Comparison of ENCODE assay signal across 9 cellular contexts in genomic region chr10:70671619-70672164, GRCh38. TPM values are rescaled to one million over a fixed set of nuclear protein-coding genes. Genes with fewer than 3 reads are reported as not detected.
DNase-seq lines count a peak whose midpoint lies in the region; ATAC-seq, FAIRE-seq and TF ChIP-seq lines count a peak whose summit lies in the region.
"Had no signal": no experiment of that assay in that cellular context is flagged by ENCODE, and none has a peak within 500 bp of the region (broad histone marks: within the 10 kb centered on the region; RNA-seq: fewer than 3 reads in every experiment).

No MANE protein-coding gene starts in this region.

- H3K4me3 Mint-ChIP-seq in central memory CD8-positive, alpha-beta T cell: peak overlapping the region; percentile 73
- peak overlapping the region; percentile 62 for H3K4me3 Mint-ChIP-seq in mesothelial cell of epicardium

- no peaks in the 10 kb centered on the region for H3K36me3 Mint-ChIP-seq in central memory CD8-positive, alpha-beta T cell (ENCODE audit: insufficient read depth)
- H3K36me3 Mint-ChIP-seq in mesothelial cell of epicardium: no peaks in the 10 kb centered on the region

- H3K4me1 ChIP-seq in HepG2 (ENCODE audit: insufficient read depth, low read length): no peaks in the 10 kb centered on the region
- peaks cover 0 to 5% (median 0%) of the 10 kb centered on the region in 4 donors for H3K4me1 ChIP-seq in right lobe of liver
- no peaks in the 10 kb centered on the region for H3K4me1 ChIP-seq in urinary bladder (ENCODE audit: insufficient read depth)

- H2AFZ ChIP-seq in HepG2 (ENCODE audit: low read length): no peak overlapping the region

- no peak overlapping the region for H3K9ac ChIP-seq in HepG2 (ENCODE audit: insufficient read depth, low read depth, low read length)

- H3K9me3 ChIP-seq in HepG2 (ENCODE audit: low read length) (no peaks in the 10 kb centered on the region), right lobe of liver (no peaks in the 10 kb centered on the region)

- ATAC-seq in HepG2 (no peak), right lobe of liver (no peak), HG02870 (IDR thresholded peaks at IDR 0.05; ENCODE audit: unreplicated experiment) (no peak), HG03378 (IDR thresholded peaks at IDR 0.05; ENCODE audit: unreplicated experiment) (no peak)
- no peak for ATAC-seq in central memory CD8-positive, alpha-beta T cell (replicated peaks; ENCODE audit: extremely low read depth, poor library complexity, severe bottlenecking)

- in situ Hi-C loops in HepG2 (cut with HindIII; ENCODE audit: extremely low pct_ligation_motif_present, low pct_unique_long_range_greater_than_20kb): no loop called here

- FAIRE-seq in HepG2 (lab: Jason Lieb, UNC): no peak

- CTCF ChIA-PET in HepG2 (lab: Yijun Ruan, JAX; ENCODE audit: low intra/inter-chr PET ratio, low total read pairs): no interaction called here

- no peaks in the 10 kb centered on the region for H3K36me3 ChIP-seq in HepG2 (replicated peaks in 1 of 2; ENCODE audit: control insufficient read depth in 1 of 2, insufficient read depth in 2 of 2, low read length in 2 of 2)
- no peaks in the 10 kb centered on the region for H3K36me3 ChIP-seq in right lobe of liver
- no peaks in the 10 kb centered on the region for H3K36me3 ChIP-seq in urinary bladder (ENCODE audit: insufficient read depth)

- POLR2A ChIA-PET in HepG2 (lab: Yijun Ruan, JAX): no interaction called here

- H3K27ac ChIP-seq in HepG2 (ENCODE audit: extremely low read length, insufficient read depth, low read length) (no peak overlapping the region), right lobe of liver (no peak overlapping the region), urinary bladder (ENCODE audit: low read depth) (no peak overlapping the region)

- peaks cover 2 to 21% of the 10 kb centered on the region in 2 experiments for H3K27me3 ChIP-seq in HepG2 (ENCODE audit: control insufficient read depth in 1 of 2, insufficient read depth in 2 of 2, low read length in 2 of 2)
- no peaks in the 10 kb centered on the region for H3K27me3 ChIP-seq in right lobe of liver

- TF ChIP-seq EP300 in HepG2 (IDR thresholded peaks at IDR 0.05; ENCODE audit: low read depth in 2 of 2, low read length in 2 of 2) (no peak), HepG2 (CRISPR knock-in tag; IDR thresholded peaks at IDR 0.05; ENCODE audit: borderline replicate concordance) (no peak)

- TF ChIP-seq CTCF in HepG2 (CRISPR knock-in tag; IDR thresholded peaks at IDR 0.05) (no peak), right lobe of liver (IDR thresholded peaks at IDR 0.05) (no peak), mesothelial cell of epicardium (IDR thresholded peaks at IDR 0.05; ENCODE audit: unreplicated experiment) (no peak)

- DNase-seq in HepG2 (ENCODE audit: low spot score): no peak
- DNase-seq in right lobe of liver: no peak
- DNase-seq in central memory CD8-positive, alpha-beta T cell (ENCODE audit: low spot score in 2 of 2): no peak
- no peak for DNase-seq in mesothelial cell of epicardium (ENCODE audit: low spot score in 2 of 2, unreplicated experiment in 2 of 2)
- DNase-seq in NAMALWA (ENCODE audit: low spot score): no peak

- no peaks in the 10 kb centered on the region for H3K9me3 Mint-ChIP-seq in central memory CD8-positive, alpha-beta T cell
- H3K9me3 Mint-ChIP-seq in mesothelial cell of epicardium: peaks cover 8% of the 10 kb centered on the region

- no peak overlapping the region for H3K4me3 ChIP-seq in HepG2 (replicated peaks in 1 of 3; ENCODE audit: insufficient read depth in 1 of 3, low read depth in 2 of 3, low read length in 3 of 3)
- peak overlapping the region in 1 of 3 donors; percentile 32 for H3K4me3 ChIP-seq in right lobe of liver
- H3K4me3 ChIP-seq in urinary bladder (ENCODE audit: low read depth, low read length): peak overlapping the region; percentile 45

- BruUV-seq in HepG2 (replicated peaks; lab: Mats Ljungman, UMichigan): no TSS peak

- H3K27ac Mint-ChIP-seq in central memory CD8-positive, alpha-beta T cell (ENCODE audit: low read depth): no peak overlapping the region
- no peak overlapping the region for H3K27ac Mint-ChIP-seq in mesothelial cell of epicardium
- H3K27ac Mint-ChIP-seq: activated naive CD4-positive, alpha-beta T cell treated with anti-CD3 and anti-CD28 coated beads, Interleukin-2, amount 50 U/mL, for 72 hours had no signal

- no peaks in the 10 kb centered on the region for H3K79me2 ChIP-seq in HepG2 (ENCODE audit: insufficient read depth, low read length)

- peaks cover 7% of the 10 kb centered on the region for H3K4me1 Mint-ChIP-seq in central memory CD8-positive, alpha-beta T cell
- peaks cover 9% of the 10 kb centered on the region for H3K4me1 Mint-ChIP-seq in mesothelial cell of epicardium

- WGBS in HepG2 (ENCODE audit: low lambda C conversion rate): 8% methylated on average over 5 of the region's 5 CpGs
- 14% methylated on average over 5 of the region's 5 CpGs for WGBS in right lobe of liver (ENCODE audit: insufficient coverage, low coverage, low lambda C conversion rate, missing lambda C conversion rate)
- WGBS in urinary bladder: 17% methylated on average over 5 of the region's 5 CpGs

- no peak for TF ChIP-seq RAD21 in HepG2 (CRISPR knock-in tag; IDR thresholded peaks at IDR 0.05)

- peaks cover 62% of the 10 kb centered on the region for H3K27me3 Mint-ChIP-seq in central memory CD8-positive, alpha-beta T cell
- peaks cover 71% of the 10 kb centered on the region for H3K27me3 Mint-ChIP-seq in mesothelial cell of epicardium (ENCODE audit: low read depth)

- intact Hi-C loops in HepG2 (cut with micrococcal nuclease; ENCODE audit: unreplicated experiment): loop anchor here (10.0 kb wide), 1 partner anchor 117 kb away; no protein-coding TSS in a partner anchor
- intact Hi-C loops in right lobe of liver (cut with DNase I): no loop called here

- H3K4me2 ChIP-seq in HepG2 (ENCODE audit: low read depth, low read length): peak overlapping the region; percentile 42

- TF ChIP-seq POLR2A in HepG2 (IDR thresholded peaks at IDR 0.05; ENCODE audit: insufficient read depth in 1 of 2, low read depth in 2 of 2, low read length in 2 of 2) (no peak), right lobe of liver (IDR thresholded peaks at IDR 0.05) (no peak)

- H4K20me1 ChIP-seq in HepG2 (ENCODE audit: insufficient read depth, low read length): no peaks in the 10 kb centered on the region

TF ChIP-seq in HepG2, 621 proteins besides CTCF, POLR2A, EP300 and RAD21:
- TF ChIP-seq KAT7 (CRISPR knock-in tag; IDR thresholded peaks at IDR 0.05; ENCODE audit: borderline replicate concordance): no peak
- peak; percentile 87 for TF ChIP-seq ZNF629 (CRISPR knock-in tag; conservative IDR thresholded peaks at IDR 0.05)

RNA-seq across cellular contexts. Expression of gene ADAMTS14, which starts 0.6 kb away (rescaled TPM):
- total RNA-seq in HepG2 (2016; rRNA removed; fragmentation: Illumina TruSeq; extraction: Trizol) (0.04 TPM in 1 of 2 replicates, not detected in the other), right lobe of liver (under 1 TPM; 0.06 to 0.18 (median 0.11) TPM), mesothelial cell of epicardium (3.2 to 4.1 TPM (median 3.9 TPM) in 3 replicates), urinary bladder (13.7 TPM)
- total RNA-seq in HepG2 (2016; cell fraction: cytosol; rRNA removed; fragmentation: Illumina TruSeq; extraction: Trizol; ENCODE audit: low read depth): not detected in 2 replicates
- 0.04 TPM in 1 of 2 replicates, not detected in the other for total RNA-seq in HepG2 (2016; cell fraction: insoluble cytoplasmic fraction; rRNA removed; fragmentation: Illumina TruSeq; extraction: Trizol)
- total RNA-seq in HepG2 (2016; cell fraction: membrane; rRNA removed; fragmentation: Illumina TruSeq; extraction: Trizol): not detected in 2 replicates
- 0.09 TPM in 1 of 2 replicates, not detected in the other for total RNA-seq in HepG2 (2016; cell fraction: nucleus; rRNA removed; fragmentation: Illumina TruSeq; extraction: Trizol)
- polyA plus RNA-seq in HepG2 (2011; rRNA removed) (0.07 and 0.10 TPM in 2 replicates), urinary bladder (0.46 TPM)
- 0.03 and 0.04 TPM in 2 replicates for polyA plus RNA-seq in HepG2 (2011; cell fraction: cytosol; rRNA removed)
- 0.62 and 0.80 TPM in 2 replicates for polyA plus RNA-seq in HepG2 (2011; cell fraction: nucleus; rRNA removed)
- 0.03 TPM in 1 of 2 replicates, not detected in the other for polyA plus RNA-seq in HepG2 (2012)
- polyA plus RNA-seq in HepG2 (2016; cell fraction: cytosol; fragmentation: Illumina TruSeq; extraction: Trizol; ENCODE audit: low read depth): not detected in 2 replicates
- polyA plus RNA-seq in HepG2 (2016; cell fraction: insoluble cytoplasmic fraction; fragmentation: Illumina TruSeq; extraction: Trizol; ENCODE audit: low read depth): 0.04 TPM in 1 of 2 replicates, not detected in the other
- not detected in 2 replicates for polyA plus RNA-seq in HepG2 (2016; cell fraction: membrane; fragmentation: Illumina TruSeq; extraction: Trizol; ENCODE audit: low read depth)
- 0.38 and 0.41 TPM in 2 replicates for polyA plus RNA-seq in HepG2 (2016; cell fraction: nucleus; fragmentation: Illumina TruSeq; extraction: Trizol; ENCODE audit: insufficient read depth, low read depth)
- 0.08 and 0.09 TPM in 2 replicates for polyA minus RNA-seq in HepG2 (2011; rRNA and poly(A)+ RNA removed; ENCODE audit: low replicate concordance)
- 0.10 TPM in 1 of 2 replicates, not detected in the other for polyA minus RNA-seq in HepG2 (2011; cell fraction: cytosol; rRNA and poly(A)+ RNA removed)
- 0.13 and 0.25 TPM in 2 replicates for polyA minus RNA-seq in HepG2 (2011; cell fraction: nucleus; rRNA and poly(A)+ RNA removed)
